Comparison of ENCODE assay signal across 21 cellular contexts in the genomic region with DNA sequence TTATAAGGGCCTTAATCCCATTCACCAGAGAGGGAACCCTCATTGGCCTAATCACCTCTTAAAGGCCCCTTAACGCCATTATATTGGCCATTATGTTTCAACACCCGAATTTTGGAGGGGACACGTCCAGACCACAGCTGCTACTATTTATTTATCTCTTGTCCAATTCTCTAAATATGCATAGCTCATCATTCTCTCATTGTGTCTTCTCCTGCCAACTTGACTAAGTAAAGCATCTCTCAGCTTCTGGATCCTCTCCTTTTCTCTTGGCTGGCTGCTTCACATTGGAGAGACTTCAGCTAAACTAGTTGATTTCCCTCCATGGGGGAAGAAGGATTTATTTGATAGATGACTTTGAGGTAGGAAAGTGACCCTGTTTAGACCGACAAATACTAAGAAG.
"Had no signal": no experiment of that assay in that cellular context is flagged by ENCODE, and none has a peak within 500 bp of the region (broad histone marks: within the 10 kb centered on the region; RNA-seq: fewer than 3 reads in every experiment).

No MANE protein-coding gene starts in this region.

- H3K4me3 Mint-ChIP-seq: activated B cell treated with CpG ODN at 0.5 μM for 24 hours; activated CD4-positive, alpha-beta memory T cell treated with anti-CD3 and anti-CD28 coated beads for 36 hours; activated naive CD8-positive, alpha-beta T cell treated with anti-CD3 and anti-CD28 coated beads, Interleukin-2, amount 10 ng/mL, durations not matched to agents 7 days and 5 days; activated T-helper 17 cell treated with anti-CD3 and anti-CD28 coated beads, Interleukin-2, amount 50 U/mL, for 72 hours; effector memory CD8-positive, alpha-beta T cell; nephron; stimulated activated naive CD8-positive, alpha-beta T cell treated with anti-CD3 and anti-CD28 coated beads, Interleukin-15, Interleukin-2, amounts not matched to agents 100 ng/mL and 50 ng/mL, for 24 hours had no signal

- H3K4me3 ChIP-seq: cardiac muscle cell, left lung, transverse colon, uterus had no signal

- FAIRE-seq: kidney had no signal

- ATAC-seq: activated T-helper 17 cell treated with anti-CD3 and anti-CD28 coated beads, Interleukin-2, amount 50 U/mL, for 72 hours; effector memory CD8-positive, alpha-beta T cell; left lung had no signal

- H3K27ac Mint-ChIP-seq: activated B cell treated with CpG ODN at 0.5 μM for 24 hours; activated CD4-positive, alpha-beta memory T cell treated with anti-CD3 and anti-CD28 coated beads for 36 hours; activated naive CD8-positive, alpha-beta T cell treated with anti-CD3 and anti-CD28 coated beads, Interleukin-2, amount 10 ng/mL, durations not matched to agents 7 days and 5 days; activated T-helper 17 cell treated with anti-CD3 and anti-CD28 coated beads, Interleukin-2, amount 50 U/mL, for 72 hours; effector memory CD8-positive, alpha-beta T cell; stimulated activated naive CD8-positive, alpha-beta T cell treated with anti-CD3 and anti-CD28 coated beads, Interleukin-15, Interleukin-2, amounts not matched to agents 100 ng/mL and 50 ng/mL, for 24 hours had no signal

- H3K9me3 Mint-ChIP-seq: activated CD4-positive, alpha-beta memory T cell treated with anti-CD3 and anti-CD28 coated beads for 36 hours; effector memory CD8-positive, alpha-beta T cell; stimulated activated naive CD8-positive, alpha-beta T cell treated with anti-CD3 and anti-CD28 coated beads, Interleukin-15, Interleukin-2, amounts not matched to agents 100 ng/mL and 50 ng/mL, for 24 hours had no signal

- H3K27me3 ChIP-seq: cardiac muscle cell, left lung, transverse colon, uterus had no signal

- H3K9me3 ChIP-seq: transverse colon, uterus had no signal

- H3K4me1 Mint-ChIP-seq: activated B cell treated with CpG ODN at 0.5 μM for 24 hours had no signal

- H3K4me1 ChIP-seq: left lung, transverse colon, uterus had no signal

- DNase-seq: activated B cell treated with CpG ODN at 0.5 μM for 24 hours; activated CD4-positive, alpha-beta memory T cell treated with anti-CD3 and anti-CD28 coated beads for 36 hours; activated CD4-positive, alpha-beta T cell treated with anti-CD3 and anti-CD28 coated beads for 4 hours; activated naive CD4-positive, alpha-beta T cell treated with Interleukin-2 at 50 U/mL for 16 hours; activated naive CD8-positive, alpha-beta T cell treated with anti-CD3 and anti-CD28 coated beads, Interleukin-2, amount 10 ng/mL, durations not matched to agents 7 days and 5 days; amygdala; effector memory CD8-positive, alpha-beta T cell; foreskin melanocyte; kidney; left lung; midbrain; occipital lobe; retina; stimulated activated CD4-positive, alpha-beta T cell treated with anti-CD3 and anti-CD28 coated beads, Interleukin-2, amount 100 ng/mL, for 48 hours; T-helper 9 cell; transverse colon; uterus had no signal

- H3K27me3 Mint-ChIP-seq: activated T-helper 17 cell treated with anti-CD3 and anti-CD28 coated beads, Interleukin-2, amount 50 U/mL, for 72 hours; effector memory CD8-positive, alpha-beta T cell had no signal

- H3K27ac ChIP-seq: cardiac muscle cell, left lung, transverse colon, uterus had no signal

- H3K36me3 Mint-ChIP-seq: activated CD4-positive, alpha-beta memory T cell treated with anti-CD3 and anti-CD28 coated beads for 36 hours; activated naive CD8-positive, alpha-beta T cell treated with anti-CD3 and anti-CD28 coated beads, Interleukin-2, amount 10 ng/mL, durations not matched to agents 7 days and 5 days had no signal

- H3K36me3 ChIP-seq: cardiac muscle cell, left lung, transverse colon, uterus had no signal
